In the genomic region with DNA sequence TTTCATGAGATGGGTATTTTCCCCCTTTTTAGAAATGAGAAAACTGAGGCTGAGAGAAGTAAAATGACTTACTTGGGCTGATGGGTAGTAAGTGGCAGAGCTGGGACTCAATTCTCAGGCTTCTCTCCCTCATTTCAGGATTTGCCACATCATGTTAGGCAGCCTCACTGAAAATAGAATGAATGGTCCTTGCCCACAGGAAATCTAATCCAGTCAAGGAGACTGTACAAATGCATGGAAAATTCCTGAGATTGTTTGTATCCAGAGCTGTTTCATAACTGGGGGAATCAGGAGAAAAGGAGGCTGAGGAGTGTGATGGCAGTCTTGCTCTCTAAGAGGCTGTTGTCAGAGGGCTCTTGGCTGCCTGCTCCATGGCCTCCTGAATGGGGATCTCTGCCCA, we compare ENCODE assay signal across 14 cellular contexts.
A peak's percentile ranks its signal among the peaks of the same experiment; 100 is the strongest.
DNase-seq lines count a peak whose midpoint lies in the region; ATAC-seq, FAIRE-seq and TF ChIP-seq lines count a peak whose summit lies in the region.
"Had no signal": no experiment of that assay in that cellular context is flagged by ENCODE, and none has a peak within 500 bp of the region (broad histone marks: within the 10 kb centered on the region; RNA-seq: fewer than 3 reads in every experiment).

No MANE protein-coding gene starts in this region.

- in situ Hi-C loops in GM13976 (cut with MboI; ENCODE audit: low sequenced_read_pairs, unreplicated experiment) = no loop called here

- ATAC-seq in GM18861 (IDR thresholded peaks at IDR 0.05; ENCODE audit: unreplicated experiment) = no peak
- ATAC-seq: HepG2 had no signal

- TF ChIP-seq CTCF in GM13976 (IDR thresholded peaks at IDR 0.05; ENCODE audit: borderline replicate concordance, control extremely low read depth, extremely low read depth, insufficient read depth, missing control alignments) = no peak

- DNase-seq in GM03348 (ENCODE audit: low spot score) = peak; percentile 66
- DNase-seq in cerebellar cortex (ENCODE audit: low spot score) = peak; percentile 50
- peak; percentile 31 for DNase-seq in iris pigment epithelial cell (ENCODE audit: low read depth)
- peak; percentile 80 for DNase-seq in superior temporal gyrus (ENCODE audit: extremely low spot score)
- no peak for DNase-seq in stimulated activated CD8-positive, alpha-beta memory T cell treated with anti-CD3 and anti-CD28 coated beads, Interleukin-4, amount 100 ng/mL, for 48 hours
- no peak for DNase-seq in HTR-8/SVneo (ENCODE audit: insufficient read length, low spot score)
- DNase-seq in GM13976 (ENCODE audit: low spot score) = no peak
- DNase-seq: activated B cell treated with CpG ODN at 0.5 μM for 24 hours; activated effector memory CD4-positive, alpha-beta T cell treated with anti-CD3 and anti-CD28 coated beads, Interleukin-2, amount 50 U/mL, for 16 hours; left ventricle myocardium inferior; NCI-H2029; nephron progenitor cell had no signal

- no peak for FAIRE-seq in HTR-8/SVneo (lab: Jason Lieb, UNC)
- FAIRE-seq: HepG2 had no signal

Comparison
In these comparisons a context has a peak if more than half of its experiments do, and no peak if none do; other contexts are left out.
1. DNase-seq: peak in GM03348 (single experiment), cerebellar cortex (single experiment), iris pigment epithelial cell (single experiment) and superior temporal gyrus (single experiment); none in stimulated activated CD8-positive, alpha-beta memory T cell treated with anti-CD3 and anti-CD28 coated beads, Interleukin-4, amount 100 ng/mL, for 48 hours (single experiment), HTR-8/SVneo (single experiment) and GM13976 (single experiment).